ENCODE assay signal across 8 cellular contexts in the genomic region with DNA sequence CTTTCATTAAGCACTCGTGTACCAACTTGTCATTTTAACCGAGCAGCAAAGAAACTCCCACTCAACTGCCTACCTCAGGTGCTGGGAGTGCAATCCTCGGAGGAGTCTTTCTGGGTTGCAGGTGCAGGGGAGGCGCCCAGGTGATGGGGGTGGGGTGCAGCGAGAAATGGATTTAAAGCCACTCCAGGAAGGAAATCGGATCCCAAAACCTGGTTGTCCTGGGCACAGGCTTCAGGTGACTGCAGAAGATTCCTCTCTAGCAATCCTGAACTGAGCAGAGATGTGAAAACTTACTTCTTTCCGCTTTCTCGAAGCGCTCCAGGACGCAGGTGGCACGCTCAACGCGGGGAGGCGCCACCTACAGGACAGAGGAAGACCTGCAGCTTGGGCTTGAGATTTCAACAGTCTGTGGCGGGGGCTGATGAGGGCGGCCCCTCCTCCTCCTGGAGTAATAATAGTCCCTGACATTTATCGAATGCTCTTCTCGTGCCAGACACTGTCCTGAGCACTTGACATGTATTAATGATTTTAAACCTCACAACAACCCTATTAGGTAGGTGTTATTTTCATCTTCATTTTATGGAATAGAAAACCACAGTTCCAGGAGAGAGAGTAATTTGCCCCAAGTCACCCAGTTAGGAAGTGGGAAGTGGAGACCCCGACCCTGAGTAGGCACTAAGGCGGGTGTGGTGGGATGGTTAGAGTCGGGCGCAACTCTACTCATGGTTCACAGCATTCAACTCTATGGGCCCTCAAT. TPM values are rescaled to one million over a fixed set of nuclear protein-coding genes. Genes with fewer than 3 reads are reported as not detected.
DNase-seq lines count a peak whose midpoint lies in the region; ATAC-seq and TF ChIP-seq lines count a peak whose summit lies in the region.

No MANE protein-coding gene starts in this region.

- no peak overlapping the region for H3K27ac ChIP-seq in adrenal gland
- H3K27ac ChIP-seq in spleen: no peak overlapping the region

- intact Hi-C loops in adrenal gland (cut with DNase I): loop anchor here in 1 of 2 donors (5.0 kb wide), 1 partner anchor 110 kb away; no protein-coding TSS in a partner anchor
- intact Hi-C loops in spleen (cut with DNase I; ENCODE audit: low total_unique reads): loop anchor here (5.0 kb wide), 2 partner anchors 105 to 120 kb away; no protein-coding TSS in a partner anchor

- H3K27me3 ChIP-seq in adrenal gland: no peaks in the 10 kb centered on the region
- peaks cover 20% of the 10 kb centered on the region for H3K27me3 ChIP-seq in iPS-15b (ENCODE audit: control insufficient read depth, insufficient read depth, low read length)
- peaks cover 0 to 35% (median 0%) of the 10 kb centered on the region in 7 donors for H3K27me3 ChIP-seq in spleen (replicated peaks in 1 of 7)

- H3K4me1 ChIP-seq in adrenal gland (replicated peaks in 1 of 2) (peaks cover 0 to 11% of the 10 kb centered on the region in 2 donors), iPS-15b (ENCODE audit: control insufficient read depth, insufficient read depth, low read length) (peaks cover 6% of the 10 kb centered on the region), spleen (peaks cover 0 to 54% (median 28%) of the 10 kb centered on the region in 6 donors)

- DNase-seq in AG10803 (ENCODE audit: low read depth): peak; percentile 43
- peak; percentile 2 for DNase-seq in NCI-H1048 (lab: John Stamatoyannopoulos, UW)
- DNase-seq in T-helper 17 cell: peak; percentile 57 to 74 (median 64)
- DNase-seq in adrenal gland: peak; percentile 59 to 83 (median 74)
- DNase-seq in spleen: peak; percentile 91

- H3K27ac Mint-ChIP-seq in T-helper 17 cell: peak overlapping the region; percentile 71

- peaks cover under 1% of the 10 kb centered on the region for H3K36me3 Mint-ChIP-seq in T-helper 17 cell (ENCODE audit: low read depth)

- peaks cover 40% of the 10 kb centered on the region for H3K4me1 Mint-ChIP-seq in T-helper 17 cell

- H3K4me3 Mint-ChIP-seq in T-helper 17 cell: peak overlapping the region; percentile 72

- ATAC-seq in GM18909 (IDR thresholded peaks at IDR 0.05; ENCODE audit: poor library complexity, unreplicated experiment): peak; percentile 71
- peak; percentile 82 for ATAC-seq in T-helper 17 cell
- ATAC-seq in HG03039 (IDR thresholded peaks at IDR 0.05; ENCODE audit: unreplicated experiment): no peak

- TF ChIP-seq CTCF in AG10803 (conservative IDR thresholded peaks at IDR 0.05; ENCODE audit: low read length) (peak; percentile 95), adrenal gland (IDR thresholded peaks at IDR 0.05) (peak; percentile 89 to 98 (median 91)), spleen (IDR thresholded peaks at IDR 0.05 in 8 of 11, conservative IDR thresholded peaks at IDR 0.05 in 3 of 11) (peak; percentile 81 to 95 (median 91))

- H3K36me3 ChIP-seq in adrenal gland (replicated peaks in 1 of 2) (no peaks in the 10 kb centered on the region), iPS-15b (ENCODE audit: control insufficient read depth, insufficient read depth, low read length) (no peaks in the 10 kb centered on the region), spleen (no peaks in the 10 kb centered on the region)

- no peaks in the 10 kb centered on the region for H3K9me3 ChIP-seq in T-helper 17 cell (ENCODE audit: control insufficient read depth, low read length, poor library complexity, severe bottlenecking)
- no peaks in the 10 kb centered on the region for H3K9me3 ChIP-seq in adrenal gland (replicated peaks in 1 of 3)
- no peaks in the 10 kb centered on the region for H3K9me3 ChIP-seq in iPS-15b (ENCODE audit: control insufficient read depth, insufficient read depth, low read length)
- peaks cover 0 to 14% (median 9%) of the 10 kb centered on the region in 8 donors for H3K9me3 ChIP-seq in spleen

- TF ChIP-seq POLR2A in adrenal gland (IDR thresholded peaks at IDR 0.05): no peak
- no peak for TF ChIP-seq POLR2A in spleen (IDR thresholded peaks at IDR 0.05)

- H3K9ac ChIP-seq in iPS-15b (ENCODE audit: low read depth, low read length): no peak overlapping the region

- WGBS in adrenal gland, 4 donors: 19 to 40% (median 21%) methylated on average over 11 to 22 of the region's 22 CpGs
- WGBS in spleen, 5 donors: 17 to 23% (median 17%) methylated on average over 20 to 22 of the region's 22 CpGs

- H3K4me3 ChIP-seq in AG10803 (ENCODE audit: low read length) (no peak overlapping the region), adrenal gland (no peak overlapping the region), iPS-15b (ENCODE audit: low read depth, low read length) (peak overlapping the region; percentile 48), spleen (peak overlapping the region in 1 of 8 donors; percentile 49)

- H3K27me3 Mint-ChIP-seq in T-helper 17 cell: no peaks in the 10 kb centered on the region

RNA-seq across cellular contexts. Expression of a gene that starts 27.2 kb away (rescaled TPM):
- total RNA-seq in T-helper 17 cell (100 to 1,000 TPM; 136 to 138 TPM), adrenal gland (10 to 100 TPM in 2 of 8 donors, 1 to 10 TPM in 6; 3.2 to 24.0 (median 8.6) TPM), spleen (10 to 100 TPM; 11.7 to 26.5 (median 20.5) TPM)
- polyA plus RNA-seq in adrenal gland (100 to 1,000 TPM in 1 of 3 donors, 10 to 100 TPM in 2; 28.1 to 117 (median 52.8) TPM), spleen (10 to 100 TPM; 11.5 to 28.9 (median 20.5) TPM)

Comparison
In these comparisons a context has a peak if more than half of its experiments do, and no peak if none do; other contexts are left out.
1. DNase-seq: peak in every context shown above with its lines; median percentile 91 in spleen; 74 in adrenal gland; 64 in T-helper 17 cell; 43 in AG10803; 2 in NCI-H1048.
2. RNA of a gene that starts 27.2 kb away (total RNA-seq): 136 to 138 TPM in T-helper 17 cell; 11.7 to 26.5 TPM in spleen and 3.2 to 24.0 TPM in adrenal gland; every median in the first group is over 4 times any median in the second.
3. Peak in every context shown above with its lines, with median percentiles within 50 percentile points of each other: CTCF ChIP-seq.